In the genomic region with DNA sequence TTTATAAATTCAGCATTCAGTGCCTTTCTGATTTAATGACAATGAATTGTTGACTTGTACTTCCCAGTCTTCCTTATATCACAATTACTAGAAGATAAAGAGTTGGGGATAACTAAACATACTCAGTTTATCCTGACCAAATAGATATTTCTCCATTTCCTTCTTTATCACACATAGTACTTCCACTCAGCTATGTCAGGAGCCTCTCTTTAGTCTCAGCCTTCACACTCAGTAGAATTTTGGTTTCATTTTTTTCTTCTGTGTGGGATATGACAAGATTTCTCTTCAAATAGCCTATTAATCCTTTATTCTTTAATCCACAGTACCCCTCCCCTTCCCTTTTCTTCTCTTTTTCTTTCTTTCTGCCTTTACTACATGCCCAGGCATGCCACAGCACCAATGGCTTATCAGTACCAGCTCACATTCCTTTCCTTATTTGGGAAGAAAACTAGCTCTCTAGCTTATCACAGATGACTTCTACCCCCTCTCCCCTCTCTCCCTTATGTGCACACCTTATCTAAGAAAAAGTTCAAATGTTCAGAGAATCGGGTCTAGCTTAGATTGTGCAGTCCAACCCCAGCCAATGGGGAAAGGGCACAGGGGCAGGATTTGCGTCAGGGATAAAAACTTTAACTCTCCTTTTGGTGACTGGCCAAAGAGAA, we compare ENCODE assay signal across 1 cellular context.
TF ChIP-seq lines count a peak whose summit lies in the region.

No MANE protein-coding gene starts in this region.

TF ChIP-seq in H1, 55 proteins besides CTCF, POLR2A, EP300 and RAD21:
- no peak for TF ChIP-seq CHD1 (IDR thresholded peaks at IDR 0.05; ENCODE audit: low read depth, low read length)
- no peak for TF ChIP-seq TBP (IDR thresholded peaks at IDR 0.05; ENCODE audit: low read depth, low read length)
- no peak for TF ChIP-seq KDM1A (IDR thresholded peaks at IDR 0.05; ENCODE audit: borderline replicate concordance, low read length)
- TF ChIP-seq SRF (IDR thresholded peaks at IDR 0.05; ENCODE audit: low read depth, low read length), result peak; percentile 98
- TF ChIP-seq, protein P1, sequence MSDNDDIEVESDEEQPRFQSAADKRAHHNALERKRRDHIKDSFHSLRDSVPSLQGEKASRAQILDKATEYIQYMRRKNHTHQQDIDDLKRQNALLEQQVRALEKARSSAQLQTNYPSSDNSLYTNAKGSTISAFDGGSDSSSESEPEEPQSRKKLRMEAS (IDR thresholded peaks at IDR 0.05), result no peak
- TF ChIP-seq, protein P2, sequence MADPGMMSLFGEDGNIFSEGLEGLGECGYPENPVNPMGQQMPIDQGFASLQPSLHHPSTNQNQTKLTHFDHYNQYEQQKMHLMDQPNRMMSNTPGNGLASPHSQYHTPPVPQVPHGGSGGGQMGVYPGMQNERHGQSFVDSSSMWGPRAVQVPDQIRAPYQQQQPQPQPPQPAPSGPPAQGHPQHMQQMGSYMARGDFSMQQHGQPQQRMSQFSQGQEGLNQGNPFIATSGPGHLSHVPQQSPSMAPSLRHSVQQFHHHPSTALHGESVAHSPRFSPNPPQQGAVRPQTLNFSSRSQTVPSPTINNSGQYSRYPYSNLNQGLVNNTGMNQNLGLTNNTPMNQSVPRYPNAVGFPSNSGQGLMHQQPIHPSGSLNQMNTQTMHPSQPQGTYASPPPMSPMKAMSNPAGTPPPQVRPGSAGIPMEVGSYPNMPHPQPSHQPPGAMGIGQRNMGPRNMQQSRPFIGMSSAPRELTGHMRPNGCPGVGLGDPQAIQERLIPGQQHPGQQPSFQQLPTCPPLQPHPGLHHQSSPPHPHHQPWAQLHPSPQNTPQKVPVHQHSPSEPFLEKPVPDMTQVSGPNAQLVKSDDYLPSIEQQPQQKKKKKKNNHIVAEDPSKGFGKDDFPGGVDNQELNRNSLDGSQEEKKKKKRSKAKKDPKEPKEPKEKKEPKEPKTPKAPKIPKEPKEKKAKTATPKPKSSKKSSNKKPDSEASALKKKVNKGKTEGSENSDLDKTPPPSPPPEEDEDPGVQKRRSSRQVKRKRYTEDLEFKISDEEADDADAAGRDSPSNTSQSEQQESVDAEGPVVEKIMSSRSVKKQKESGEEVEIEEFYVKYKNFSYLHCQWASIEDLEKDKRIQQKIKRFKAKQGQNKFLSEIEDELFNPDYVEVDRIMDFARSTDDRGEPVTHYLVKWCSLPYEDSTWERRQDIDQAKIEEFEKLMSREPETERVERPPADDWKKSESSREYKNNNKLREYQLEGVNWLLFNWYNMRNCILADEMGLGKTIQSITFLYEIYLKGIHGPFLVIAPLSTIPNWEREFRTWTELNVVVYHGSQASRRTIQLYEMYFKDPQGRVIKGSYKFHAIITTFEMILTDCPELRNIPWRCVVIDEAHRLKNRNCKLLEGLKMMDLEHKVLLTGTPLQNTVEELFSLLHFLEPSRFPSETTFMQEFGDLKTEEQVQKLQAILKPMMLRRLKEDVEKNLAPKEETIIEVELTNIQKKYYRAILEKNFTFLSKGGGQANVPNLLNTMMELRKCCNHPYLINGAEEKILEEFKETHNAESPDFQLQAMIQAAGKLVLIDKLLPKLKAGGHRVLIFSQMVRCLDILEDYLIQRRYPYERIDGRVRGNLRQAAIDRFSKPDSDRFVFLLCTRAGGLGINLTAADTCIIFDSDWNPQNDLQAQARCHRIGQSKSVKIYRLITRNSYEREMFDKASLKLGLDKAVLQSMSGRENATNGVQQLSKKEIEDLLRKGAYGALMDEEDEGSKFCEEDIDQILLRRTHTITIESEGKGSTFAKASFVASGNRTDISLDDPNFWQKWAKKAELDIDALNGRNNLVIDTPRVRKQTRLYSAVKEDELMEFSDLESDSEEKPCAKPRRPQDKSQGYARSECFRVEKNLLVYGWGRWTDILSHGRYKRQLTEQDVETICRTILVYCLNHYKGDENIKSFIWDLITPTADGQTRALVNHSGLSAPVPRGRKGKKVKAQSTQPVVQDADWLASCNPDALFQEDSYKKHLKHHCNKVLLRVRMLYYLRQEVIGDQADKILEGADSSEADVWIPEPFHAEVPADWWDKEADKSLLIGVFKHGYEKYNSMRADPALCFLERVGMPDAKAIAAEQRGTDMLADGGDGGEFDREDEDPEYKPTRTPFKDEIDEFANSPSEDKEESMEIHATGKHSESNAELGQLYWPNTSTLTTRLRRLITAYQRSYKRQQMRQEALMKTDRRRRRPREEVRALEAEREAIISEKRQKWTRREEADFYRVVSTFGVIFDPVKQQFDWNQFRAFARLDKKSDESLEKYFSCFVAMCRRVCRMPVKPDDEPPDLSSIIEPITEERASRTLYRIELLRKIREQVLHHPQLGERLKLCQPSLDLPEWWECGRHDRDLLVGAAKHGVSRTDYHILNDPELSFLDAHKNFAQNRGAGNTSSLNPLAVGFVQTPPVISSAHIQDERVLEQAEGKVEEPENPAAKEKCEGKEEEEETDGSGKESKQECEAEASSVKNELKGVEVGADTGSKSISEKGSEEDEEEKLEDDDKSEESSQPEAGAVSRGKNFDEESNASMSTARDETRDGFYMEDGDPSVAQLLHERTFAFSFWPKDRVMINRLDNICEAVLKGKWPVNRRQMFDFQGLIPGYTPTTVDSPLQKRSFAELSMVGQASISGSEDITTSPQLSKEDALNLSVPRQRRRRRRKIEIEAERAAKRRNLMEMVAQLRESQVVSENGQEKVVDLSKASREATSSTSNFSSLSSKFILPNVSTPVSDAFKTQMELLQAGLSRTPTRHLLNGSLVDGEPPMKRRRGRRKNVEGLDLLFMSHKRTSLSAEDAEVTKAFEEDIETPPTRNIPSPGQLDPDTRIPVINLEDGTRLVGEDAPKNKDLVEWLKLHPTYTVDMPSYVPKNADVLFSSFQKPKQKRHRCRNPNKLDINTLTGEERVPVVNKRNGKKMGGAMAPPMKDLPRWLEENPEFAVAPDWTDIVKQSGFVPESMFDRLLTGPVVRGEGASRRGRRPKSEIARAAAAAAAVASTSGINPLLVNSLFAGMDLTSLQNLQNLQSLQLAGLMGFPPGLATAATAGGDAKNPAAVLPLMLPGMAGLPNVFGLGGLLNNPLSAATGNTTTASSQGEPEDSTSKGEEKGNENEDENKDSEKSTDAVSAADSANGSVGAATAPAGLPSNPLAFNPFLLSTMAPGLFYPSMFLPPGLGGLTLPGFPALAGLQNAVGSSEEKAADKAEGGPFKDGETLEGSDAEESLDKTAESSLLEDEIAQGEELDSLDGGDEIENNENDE (IDR thresholded peaks at IDR 0.05; ENCODE audit: insufficient replicate concordance, low read length), result no peak
TF ChIP-seq in H1: peak in this region for 1.
